8 cellular contexts compared by ENCODE assay signal in the genomic region with DNA sequence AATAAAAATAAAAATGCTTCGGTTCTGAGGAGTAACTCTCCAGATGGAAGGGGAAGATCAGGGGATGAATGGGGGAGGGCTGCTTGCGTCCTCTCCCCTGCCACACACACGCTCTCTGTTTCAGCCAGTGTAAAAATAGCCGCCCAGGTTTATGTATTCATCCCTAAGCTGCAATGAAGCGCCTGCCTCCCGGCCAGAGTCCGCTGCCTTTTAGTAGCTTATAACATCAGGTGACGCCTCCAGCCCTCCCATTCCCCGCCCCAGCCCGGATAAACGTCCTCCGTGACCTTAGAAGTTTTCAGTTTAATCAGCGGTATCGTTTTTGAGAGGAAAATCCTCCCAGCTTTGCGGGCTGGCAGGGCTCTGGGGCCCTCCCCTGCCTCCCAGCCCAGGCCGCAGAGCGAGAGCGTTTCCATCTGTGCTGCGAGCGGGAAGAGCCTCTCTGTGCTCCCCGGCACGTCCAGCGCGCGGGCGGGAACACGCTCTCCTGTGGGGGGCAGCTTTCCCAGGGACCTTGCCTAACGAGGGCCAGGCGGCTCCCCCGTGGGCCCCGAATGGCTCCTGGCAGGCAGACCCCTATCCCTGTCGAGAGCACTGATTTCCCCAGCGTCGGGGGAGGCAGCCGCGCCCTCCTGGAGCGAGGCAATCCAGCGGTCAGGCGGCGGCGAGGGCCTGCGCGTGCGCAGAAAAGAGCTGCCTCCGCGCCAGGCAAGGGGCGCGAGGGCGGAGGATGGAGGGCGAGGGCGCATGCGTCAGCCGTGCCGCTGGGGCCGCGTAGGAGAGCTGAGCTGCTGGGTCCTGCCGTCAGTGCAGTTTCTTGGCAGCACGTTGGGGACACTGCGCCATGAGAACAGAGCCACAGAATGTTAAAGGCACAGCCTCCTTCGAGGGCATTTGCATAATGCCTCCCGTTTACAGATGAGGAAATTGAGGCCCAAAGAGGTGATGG.
DNase-seq lines count a peak whose midpoint lies in the region; ATAC-seq and TF ChIP-seq lines count a peak whose summit lies in the region.

No MANE protein-coding gene starts in this region.

- CTCF ChIA-PET in BJ (lab: Yijun Ruan, JAX): interaction anchor here (0.6 to 10.4 kb wide), 9 partner anchors 8 to 937 kb away, joined by 3 to 140 read pairs (median 4); a partner anchor contains a TSS
- CTCF ChIA-PET in activated CD8-positive, alpha-beta T cell treated with anti-CD3 and anti-CD28 coated beads, Interleukin-2, amount 10 ng/mL, durations not matched to agents 7 days and 5 days (lab: Charles Lee): interaction anchor here (0.7 to 11.2 kb wide), 21 partner anchors 9 to 938 kb away, joined by 3 to 301 read pairs (median 4); a partner anchor contains a TSS

- H3K4me3 Mint-ChIP-seq in activated CD8-positive, alpha-beta T cell treated with anti-CD3 and anti-CD28 coated beads, Interleukin-2, amount 10 ng/mL, durations not matched to agents 7 days and 5 days: peak overlapping the region; percentile 80

- DNase-seq in BJ (ENCODE audit: low read depth): peak; percentile 69
- DNase-seq in HPDE6-E6E7 (ENCODE audit: extremely low spot score): peak; percentile 96
- DNase-seq in activated CD8-positive, alpha-beta T cell treated with anti-CD3 and anti-CD28 coated beads, Interleukin-2, amount 10 ng/mL, durations not matched to agents 7 days and 5 days: peak; percentile 95
- DNase-seq in epidermal melanocyte (ENCODE audit: insufficient read length, low spot score): peak; percentile 94
- peak; percentile 84 to 88 for DNase-seq in stimulated activated CD8-positive, alpha-beta memory T cell treated with anti-CD3 and anti-CD28 coated beads, Interleukin-7, amount 100 ng/mL, for 1 hour (ENCODE audit: low read depth in 2 of 2)
- no peak for DNase-seq in NCI-H748 treated with DMSO at 0.1 percent for 48 hours (lab: John Stamatoyannopoulos, UW)

- no peaks in the 10 kb centered on the region for H3K27me3 Mint-ChIP-seq in activated CD8-positive, alpha-beta T cell treated with anti-CD3 and anti-CD28 coated beads, Interleukin-2, amount 10 ng/mL, durations not matched to agents 7 days and 5 days (ENCODE audit: low read depth)

- H3K36me3 ChIP-seq in BJ (ENCODE audit: control insufficient read depth, insufficient read depth, low read length) (no peaks in the 10 kb centered on the region), mucosa of rectum (ENCODE audit: control insufficient read depth in 2 of 2, insufficient read depth in 2 of 2, low read length in 2 of 2) (no peaks in the 10 kb centered on the region)

- peak overlapping the region; percentile 94 for H3K27ac Mint-ChIP-seq in activated CD8-positive, alpha-beta T cell treated with anti-CD3 and anti-CD28 coated beads, Interleukin-2, amount 10 ng/mL, durations not matched to agents 7 days and 5 days

- TF ChIP-seq CTCF in BJ (IDR thresholded peaks at IDR 0.05; ENCODE audit: insufficient read depth, low read depth, low read length): peak; percentile 25; the same call in 1 of the 2 replicates

- H3K9ac ChIP-seq in mucosa of rectum (ENCODE audit: low read depth in 1 of 2, low read length in 2 of 2): peak overlapping the region; percentile 91 to 99

- peak; percentile 64 for ATAC-seq in GM19463 (IDR thresholded peaks at IDR 0.05; ENCODE audit: unreplicated experiment)
- ATAC-seq in activated CD8-positive, alpha-beta T cell treated with anti-CD3 and anti-CD28 coated beads, Interleukin-2, amount 10 ng/mL, durations not matched to agents 7 days and 5 days: peak; percentile 96

- peak overlapping the region; percentile 54 for H3K4me3 ChIP-seq in BJ (ENCODE audit: low read depth, low read length)
- peak overlapping the region; percentile 71 to 80 for H3K4me3 ChIP-seq in mucosa of rectum (ENCODE audit: low read length in 2 of 2)

- H3K27ac ChIP-seq in mucosa of rectum (ENCODE audit: low read depth in 2 of 2, low read length in 2 of 2): peak overlapping the region; percentile 100

- H3K27me3 ChIP-seq in BJ (ENCODE audit: control insufficient read depth, insufficient read depth, low read length) (no peaks in the 10 kb centered on the region), mucosa of rectum (ENCODE audit: control insufficient read depth in 2 of 2, insufficient read depth in 2 of 2, low read length in 2 of 2) (no peaks in the 10 kb centered on the region)

- no peaks in the 10 kb centered on the region for H3K9me3 Mint-ChIP-seq in activated CD8-positive, alpha-beta T cell treated with anti-CD3 and anti-CD28 coated beads, Interleukin-2, amount 10 ng/mL, durations not matched to agents 7 days and 5 days (ENCODE audit: insufficient read depth)

- no peaks in the 10 kb centered on the region for H3K9me3 ChIP-seq in mucosa of rectum (ENCODE audit: control insufficient read depth in 2 of 2, low read length in 2 of 2)

- peaks cover 33 to 38% of the 10 kb centered on the region in 2 donors for H3K4me1 ChIP-seq in mucosa of rectum (ENCODE audit: control insufficient read depth in 2 of 2, insufficient read depth in 2 of 2, low read length in 2 of 2)

- H3K4me1 Mint-ChIP-seq in activated CD8-positive, alpha-beta T cell treated with anti-CD3 and anti-CD28 coated beads, Interleukin-2, amount 10 ng/mL, durations not matched to agents 7 days and 5 days (ENCODE audit: low read depth): peaks cover 51% of the 10 kb centered on the region

- POLR2A ChIA-PET in BJ (lab: Charles Lee): interaction anchor here (0.6 to 1.0 kb wide), 5 partner anchors 19 to 412 kb away, joined by 3 read pairs; no protein-coding TSS in a partner anchor
- POLR2A ChIA-PET in activated CD8-positive, alpha-beta T cell treated with anti-CD3 and anti-CD28 coated beads, Interleukin-2, amount 10 ng/mL, durations not matched to agents 7 days and 5 days (lab: Charles Lee): interaction anchor here (0.6 to 3.5 kb wide), 25 partner anchors 9 to 931 kb away, joined by 3 to 69 read pairs (median 5); a partner anchor contains a TSS

- no peaks in the 10 kb centered on the region for H3K36me3 Mint-ChIP-seq in activated CD8-positive, alpha-beta T cell treated with anti-CD3 and anti-CD28 coated beads, Interleukin-2, amount 10 ng/mL, durations not matched to agents 7 days and 5 days (ENCODE audit: low read depth)
